Comparison of ENCODE assay signal across 31 cellular contexts in genomic region chr2:37553411-37554156, GRCh38.
"Had no signal": no experiment of that assay in that cellular context is flagged by ENCODE, and none has a peak within 500 bp of the region (broad histone marks: within the 10 kb centered on the region; RNA-seq: fewer than 3 reads in every experiment).

No MANE protein-coding gene starts in this region.

- DNase-seq: activated CD4-positive, alpha-beta memory T cell treated with anti-CD3 and anti-CD28 coated beads for 36 hours; activated CD4-positive, alpha-beta T cell treated with anti-CD3 and anti-CD28 coated beads, Interleukin-2, amount 50 U/mL, for 1 hour; activated CD8-positive, alpha-beta memory T cell treated with anti-CD3 and anti-CD28 coated beads for 24 hours; activated CD8-positive, alpha-beta memory T cell treated with anti-CD3 and anti-CD28 coated beads, Interleukin-2, amount 10 ng/mL, durations not matched to agents 7 days and 5 days; activated CD8-positive, alpha-beta memory T cell treated with anti-CD3 and anti-CD28 coated beads, Interleukin-2, amount 50 U/mL, for 48 hours; activated effector memory CD4-positive, alpha-beta T cell treated with Interleukin-2 at 50 U/mL for 16 hours; activated naive CD4-positive, alpha-beta T cell treated with anti-CD3 and anti-CD28 coated beads, Interleukin-2, amount 10 ng/mL, durations not matched to agents 7 days and 5 days; activated naive CD8-positive, alpha-beta T cell treated with anti-CD3 and anti-CD28 coated beads, Interleukin-2, amount 50 U/mL, for 24 hours; activated T-cell treated with anti-CD3 and anti-CD28 coated beads, Interleukin-2, amount 50 U/mL, for 48 hours; aorta; brain microvascular endothelial cell; central memory CD4-positive, alpha-beta T cell; MG63; NCI-H1048; NCI-H1105 treated with DMSO at 0.1 percent for 48 hours; NCI-H1436; NCI-H1694; NCI-H2029; NCI-H345; NCI-H748 treated with DMSO at 0.1 percent for 48 hours; NK-92 treated with Interleukin-12 subunit alpha and Interleukin-12 subunit beta, amount 100 ng/mL, for 24 hours; PC-3; Peyer's patch; RPMI8226; SHP77 treated with DMSO at 0.1 percent for 48 hours; SW 1271; T-helper 1 cell; T-helper 2 cell; T-helper 9 cell had no signal

- H3K4me1 ChIP-seq: Peyer's patch, SJSA1 had no signal

- H3K27ac ChIP-seq: brain microvascular endothelial cell, Peyer's patch, SJSA1 had no signal

- H3K27me3 Mint-ChIP-seq: activated CD4-positive, alpha-beta memory T cell treated with anti-CD3 and anti-CD28 coated beads for 36 hours; activated CD8-positive, alpha-beta memory T cell treated with anti-CD3 and anti-CD28 coated beads, Interleukin-2, amount 10 ng/mL, durations not matched to agents 7 days and 5 days; activated naive CD4-positive, alpha-beta T cell treated with anti-CD3 and anti-CD28 coated beads, Interleukin-2, amount 10 ng/mL, durations not matched to agents 7 days and 5 days; activated naive CD8-positive, alpha-beta T cell; activated naive CD8-positive, alpha-beta T cell treated with anti-CD3 and anti-CD28 coated beads, Interleukin-2, amount 50 U/mL, for 24 hours had no signal

- H3K9me3 Mint-ChIP-seq: activated CD4-positive, alpha-beta memory T cell treated with anti-CD3 and anti-CD28 coated beads for 36 hours; activated naive CD4-positive, alpha-beta T cell treated with anti-CD3 and anti-CD28 coated beads, Interleukin-2, amount 10 ng/mL, durations not matched to agents 7 days and 5 days; activated naive CD8-positive, alpha-beta T cell treated with anti-CD3 and anti-CD28 coated beads, Interleukin-2, amount 50 U/mL, for 24 hours had no signal

- H3K36me3 ChIP-seq: brain microvascular endothelial cell, MG63, Peyer's patch, SJSA1 had no signal

- H3K27ac Mint-ChIP-seq: activated CD4-positive, alpha-beta memory T cell treated with anti-CD3 and anti-CD28 coated beads for 36 hours; activated CD8-positive, alpha-beta memory T cell treated with anti-CD3 and anti-CD28 coated beads, Interleukin-2, amount 10 ng/mL, durations not matched to agents 7 days and 5 days; activated naive CD4-positive, alpha-beta T cell treated with anti-CD3 and anti-CD28 coated beads, Interleukin-2, amount 10 ng/mL, durations not matched to agents 7 days and 5 days; activated naive CD8-positive, alpha-beta T cell; activated naive CD8-positive, alpha-beta T cell treated with anti-CD3 and anti-CD28 coated beads, Interleukin-2, amount 50 U/mL, for 24 hours had no signal

- H3K4me3 Mint-ChIP-seq: activated CD4-positive, alpha-beta memory T cell treated with anti-CD3 and anti-CD28 coated beads for 36 hours; activated CD8-positive, alpha-beta memory T cell treated with anti-CD3 and anti-CD28 coated beads, Interleukin-2, amount 10 ng/mL, durations not matched to agents 7 days and 5 days; activated naive CD4-positive, alpha-beta T cell treated with anti-CD3 and anti-CD28 coated beads, Interleukin-2, amount 10 ng/mL, durations not matched to agents 7 days and 5 days; activated naive CD8-positive, alpha-beta T cell; activated naive CD8-positive, alpha-beta T cell treated with anti-CD3 and anti-CD28 coated beads, Interleukin-2, amount 50 U/mL, for 24 hours had no signal

- ATAC-seq: activated CD8-positive, alpha-beta memory T cell treated with anti-CD3 and anti-CD28 coated beads, Interleukin-2, amount 10 ng/mL, durations not matched to agents 7 days and 5 days; activated naive CD8-positive, alpha-beta T cell treated with anti-CD3 and anti-CD28 coated beads, Interleukin-2, amount 50 U/mL, for 24 hours; PC-3 had no signal

- H3K9me3 ChIP-seq: MG63, Peyer's patch, SJSA1 had no signal

- H3K4me3 ChIP-seq: MG63, Peyer's patch, SJSA1 had no signal

- H3K27me3 ChIP-seq: brain microvascular endothelial cell, MG63, Peyer's patch, SJSA1 had no signal
